In the genomic region with DNA sequence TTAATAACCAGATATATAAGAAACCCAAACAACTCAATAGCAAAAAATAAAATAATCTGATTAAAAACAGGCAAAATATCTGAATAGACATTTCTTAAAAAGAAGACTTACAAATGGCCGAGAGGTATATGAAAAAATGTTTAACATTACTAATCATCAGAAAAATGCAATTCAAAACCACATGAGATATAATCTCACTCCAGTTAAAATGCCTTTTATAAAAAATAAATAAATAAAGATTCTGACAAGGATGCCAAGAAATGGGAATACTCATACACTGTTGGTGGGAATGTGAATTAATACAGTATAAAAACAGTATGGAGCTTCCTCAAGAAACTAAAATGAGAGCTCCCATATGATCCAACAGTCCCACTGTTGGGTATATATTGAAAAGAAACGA, we compare ENCODE assay signal across 1 cellular context.
TF ChIP-seq lines count a peak whose summit lies in the region.

No MANE protein-coding gene starts in this region.

TF ChIP-seq in K562, 482 proteins besides CTCF, POLR2A, EP300 and RAD21:
- TF ChIP-seq ZNF316 (IDR thresholded peaks at IDR 0.05), result peak; percentile 23
- TF ChIP-seq ZFP1 (CRISPR knock-in tag; IDR thresholded peaks at IDR 0.05), result no peak
